Comparison of ENCODE assay signal across 1 cellular context in genomic region chr2:25976884-25977741, GRCh38.
TF ChIP-seq lines count a peak whose summit lies in the region.

No MANE protein-coding gene starts in this region.

TF ChIP-seq in H1, 55 proteins besides CTCF, POLR2A, EP300 and RAD21:
- TF ChIP-seq SAP30 (IDR thresholded peaks at IDR 0.05; ENCODE audit: insufficient read depth, insufficient replicate concordance, low read length), result no peak
- TF ChIP-seq RBBP5 (IDR thresholded peaks at IDR 0.05; ENCODE audit: borderline replicate concordance, low read depth, low read length), result no peak
- no peak for TF ChIP-seq SP4 (IDR thresholded peaks at IDR 0.05; ENCODE audit: low read length)
- TF ChIP-seq NANOG (IDR thresholded peaks at IDR 0.05; ENCODE audit: insufficient read depth, low read depth, low read length, poor library complexity, severe bottlenecking), result no peak
- no peak for TF ChIP-seq MAFK (IDR thresholded peaks at IDR 0.05; ENCODE audit: low read depth, low read length)
